Comparison of ENCODE assay signal across 8 cellular contexts in the genomic region with DNA sequence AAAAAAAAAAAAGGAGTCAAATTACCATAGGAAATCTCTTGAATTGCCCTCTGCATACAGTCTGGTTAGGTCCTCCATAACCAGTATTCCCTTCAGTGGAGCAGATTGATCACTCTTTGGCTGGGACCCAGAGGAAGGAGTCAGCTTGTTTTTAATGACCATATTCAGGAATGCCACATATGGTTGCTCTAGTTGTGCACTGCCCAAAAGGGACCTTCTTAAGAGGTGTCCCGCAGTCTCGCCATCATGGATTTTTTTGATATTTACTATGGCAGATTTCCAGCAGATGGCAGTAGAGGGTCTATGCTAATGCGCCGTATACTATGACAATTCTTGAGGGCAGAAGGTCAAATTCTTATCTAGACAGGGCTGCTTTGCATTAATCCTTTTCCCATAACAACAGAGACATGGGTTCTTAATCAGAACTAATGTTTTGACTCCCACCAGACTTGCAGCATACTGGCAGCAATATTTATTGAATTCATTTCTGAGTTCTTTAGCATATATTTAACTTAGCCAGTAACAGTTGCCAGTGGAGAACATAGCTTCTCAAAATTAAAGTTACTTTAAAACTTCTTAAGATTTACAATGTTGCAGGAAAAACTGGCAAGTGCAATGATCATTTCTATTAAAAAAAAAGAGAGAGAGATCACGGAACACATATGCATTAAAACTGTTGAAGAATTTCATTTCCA. TPM values are rescaled to one million over a fixed set of nuclear protein-coding genes. Genes with fewer than 3 reads are reported as not detected.
DNase-seq lines count a peak whose midpoint lies in the region; ATAC-seq and TF ChIP-seq lines count a peak whose summit lies in the region.

No MANE protein-coding gene starts in this region.

- no peak for TF ChIP-seq EP300 in gastroesophageal sphincter (IDR thresholded peaks at IDR 0.05)

- peaks cover 2% of the 10 kb centered on the region for H3K27me3 Mint-ChIP-seq in activated T-helper 1 cell treated with anti-CD3 and anti-CD28 coated beads, Interleukin-12 subunit alpha, Interleukin-12 subunit beta, Interleukin-2, Interleukin-4 antibody, amounts not matched to agents 30 ng/mL and 10 ng/mL and 1 ng/mL, durations not matched to agents 14 hours and 24 hours and 36 hours (ENCODE audit: insufficient read depth)

- no peak overlapping the region for H3K4me3 Mint-ChIP-seq in activated T-helper 1 cell treated with anti-CD3 and anti-CD28 coated beads, Interleukin-12 subunit alpha, Interleukin-12 subunit beta, Interleukin-2, Interleukin-4 antibody, amounts not matched to agents 30 ng/mL and 10 ng/mL and 1 ng/mL, durations not matched to agents 14 hours and 24 hours and 36 hours

- no peak overlapping the region for H3K27ac ChIP-seq in gastroesophageal sphincter

- no peaks in the 10 kb centered on the region for H3K9me3 ChIP-seq in BE2C
- H3K9me3 ChIP-seq in gastroesophageal sphincter, result no peaks in the 10 kb centered on the region

- H3K4me3 ChIP-seq in BE2C (ENCODE audit: low read depth, low read length) (no peak overlapping the region), gastroesophageal sphincter (no peak overlapping the region)
- no peak overlapping the region; the same call in 1 of the 2 replicates for H3K4me3 ChIP-seq in Jurkat, Clone E6-1 (ENCODE audit: low read length)

- peaks cover 10% of the 10 kb centered on the region for H3K9me3 Mint-ChIP-seq in activated T-helper 1 cell treated with anti-CD3 and anti-CD28 coated beads, Interleukin-12 subunit alpha, Interleukin-12 subunit beta, Interleukin-2, Interleukin-4 antibody, amounts not matched to agents 30 ng/mL and 10 ng/mL and 1 ng/mL, durations not matched to agents 14 hours and 24 hours and 36 hours

- intact Hi-C loops in activated T-helper 1 cell treated with anti-CD3 and anti-CD28 coated beads, Interleukin-12 subunit alpha, Interleukin-12 subunit beta, Interleukin-2, Interleukin-4 antibody, amounts not matched to agents 30 ng/mL and 10 ng/mL and 1 ng/mL, durations not matched to agents 14 hours and 24 hours and 36 hours (cut with micrococcal nuclease), result loop anchor here (1.0 to 10.0 kb wide), 8 partner anchors 26 to 424 kb away; a partner anchor contains a TSS

- H3K36me3 Mint-ChIP-seq in activated T-helper 1 cell treated with anti-CD3 and anti-CD28 coated beads, Interleukin-12 subunit alpha, Interleukin-12 subunit beta, Interleukin-2, Interleukin-4 antibody, amounts not matched to agents 30 ng/mL and 10 ng/mL and 1 ng/mL, durations not matched to agents 14 hours and 24 hours and 36 hours (ENCODE audit: low read depth), result peaks cover 1% of the 10 kb centered on the region

- TF ChIP-seq POLR2A in gastroesophageal sphincter (IDR thresholded peaks at IDR 0.05), result no peak

- H3K4me1 ChIP-seq in BE2C, result no peaks in the 10 kb centered on the region
- peaks cover 0 to 8% (median 0%) of the 10 kb centered on the region in 3 donors for H3K4me1 ChIP-seq in gastroesophageal sphincter

- H3K36me3 ChIP-seq in BE2C (no peaks in the 10 kb centered on the region), gastroesophageal sphincter (no peaks in the 10 kb centered on the region)

- peaks cover 13% of the 10 kb centered on the region for H3K4me1 Mint-ChIP-seq in activated T-helper 1 cell treated with anti-CD3 and anti-CD28 coated beads, Interleukin-12 subunit alpha, Interleukin-12 subunit beta, Interleukin-2, Interleukin-4 antibody, amounts not matched to agents 30 ng/mL and 10 ng/mL and 1 ng/mL, durations not matched to agents 14 hours and 24 hours and 36 hours (ENCODE audit: low read depth)

- peak; percentile 73 for TF ChIP-seq CTCF in BE2C (IDR thresholded peaks at IDR 0.05; ENCODE audit: low read depth, low read length)
- TF ChIP-seq CTCF in gastroesophageal sphincter (IDR thresholded peaks at IDR 0.05), result peak; percentile 44 to 75 (median 67)

- no peak overlapping the region for H3K27ac Mint-ChIP-seq in activated T-helper 1 cell treated with anti-CD3 and anti-CD28 coated beads, Interleukin-12 subunit alpha, Interleukin-12 subunit beta, Interleukin-2, Interleukin-4 antibody, amounts not matched to agents 30 ng/mL and 10 ng/mL and 1 ng/mL, durations not matched to agents 14 hours and 24 hours and 36 hours

- H3K27me3 ChIP-seq in BE2C (no peaks in the 10 kb centered on the region), gastroesophageal sphincter (no peaks in the 10 kb centered on the region)

- WGBS in gastroesophageal sphincter (ENCODE audit: low coverage in 1 of 2), 2 donors, result 21 to 23% methylated on average over 3 to 5 of the region's 5 CpGs

- peak; percentile 73 for ATAC-seq in GM19351 (IDR thresholded peaks at IDR 0.05; ENCODE audit: unreplicated experiment)
- ATAC-seq in gastroesophageal sphincter, result peak; percentile 67

- peak; percentile 33 for DNase-seq in BE2C
- DNase-seq in Jurkat, Clone E6-1 (ENCODE audit: low read depth, low spot score), result peak; percentile 72
- DNase-seq in RPMI8226, result peak; percentile 82
- peak; percentile 49 for DNase-seq in activated T-helper 1 cell treated with anti-CD3 and anti-CD28 coated beads, Interleukin-12 subunit alpha, Interleukin-12 subunit beta, Interleukin-2, Interleukin-4 antibody, amounts not matched to agents 30 ng/mL and 10 ng/mL and 1 ng/mL, durations not matched to agents 14 hours and 24 hours and 36 hours (ENCODE audit: low spot score)
- peak; percentile 29 for DNase-seq in pulmonary artery endothelial cell (ENCODE audit: low read depth, low spot score)
- no peak for DNase-seq in cortex of kidney (lab: John Stamatoyannopoulos, UW)

RNA-seq across cellular contexts. Expression of a gene that starts 31.8 kb away (rescaled TPM):
- 10.4 TPM for polyA plus RNA-seq in BE2C (2012; ENCODE audit: insufficient read depth, insufficient read length, low read depth)
- 41.7 TPM for polyA plus RNA-seq in Jurkat, Clone E6-1 (2012; ENCODE audit: insufficient read depth, insufficient read length)
- 54.6 and 55.7 TPM in 2 replicates for total RNA-seq in activated T-helper 1 cell treated with anti-CD3 and anti-CD28 coated beads, Interleukin-12 subunit alpha, Interleukin-12 subunit beta, Interleukin-2, Interleukin-4 antibody, amounts not matched to agents 30 ng/mL and 10 ng/mL and 1 ng/mL, durations not matched to agents 14 hours and 24 hours and 36 hours
- 10 to 100 TPM; 30.2 to 45.1 (median 37.8) TPM for total RNA-seq in gastroesophageal sphincter
- 38.7 and 41.7 TPM in 2 replicates for total RNA-seq in pulmonary artery endothelial cell
